In the genomic region with DNA sequence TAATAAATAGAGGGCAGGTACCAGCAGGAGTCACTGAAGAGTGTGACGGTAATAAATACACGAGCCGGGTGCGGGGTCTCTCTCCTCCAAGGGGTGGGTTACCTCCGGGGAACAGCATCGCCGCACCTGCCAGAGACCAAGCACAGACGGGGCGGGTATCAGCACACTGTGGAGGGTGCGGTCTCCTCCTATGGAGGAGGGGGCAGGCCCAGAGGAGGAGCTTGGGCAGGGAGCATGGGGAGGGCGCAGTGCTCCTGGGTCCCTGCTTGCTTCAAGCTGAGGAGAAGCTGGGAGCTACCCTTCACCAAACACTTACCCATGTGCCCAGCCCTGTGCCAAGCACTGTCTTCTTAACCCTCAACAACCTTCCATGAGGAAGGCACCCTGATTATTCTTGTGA, we compare ENCODE assay signal across 11 cellular contexts. TPM values are rescaled to one million over a fixed set of nuclear protein-coding genes. Genes with fewer than 3 reads are reported as not detected.
DNase-seq lines count a peak whose midpoint lies in the region; ATAC-seq and TF ChIP-seq lines count a peak whose summit lies in the region.
"Had no signal": no experiment of that assay in that cellular context is flagged by ENCODE, and none has a peak within 500 bp of the region (broad histone marks: within the 10 kb centered on the region; RNA-seq: fewer than 3 reads in every experiment).

No MANE protein-coding gene starts in this region.

- peaks cover 40% of the 10 kb centered on the region for H3K4me1 Mint-ChIP-seq in activated CD4-positive, alpha-beta T cell treated with anti-CD3 and anti-CD28 coated beads for 36 hours

- intact Hi-C loops in activated CD4-positive, alpha-beta T cell treated with anti-CD3 and anti-CD28 coated beads for 36 hours (cut with DNase I, micrococcal nuclease), result loop anchor here in 1 of 2 experiments (10.0 kb wide), 1 partner anchor 352 kb away; no protein-coding TSS in a partner anchor
- intact Hi-C loops in spleen (cut with DNase I; ENCODE audit: low total_unique reads), result loop anchor here (10.0 kb wide), 1 partner anchor 142 kb away; no protein-coding TSS in a partner anchor

- H3K4me3 ChIP-seq in spleen (peak overlapping the region in 1 of 8 donors; percentile 38), MG63 (no peak overlapping the region)

- CTCF ChIA-PET in activated CD4-positive, alpha-beta T cell treated with anti-CD3 and anti-CD28 coated beads for 36 hours (lab: Charles Lee), result interaction anchor here (0.6 to 1.6 kb wide), 8 partner anchors 19 to 146 kb away, joined by 3 to 7 read pairs (median 3); a partner anchor contains a TSS

- TF ChIP-seq CTCF in spleen (IDR thresholded peaks at IDR 0.05 in 8 of 11, conservative IDR thresholded peaks at IDR 0.05 in 3 of 11), result no peak

- no peak for TF ChIP-seq POLR2A in spleen (IDR thresholded peaks at IDR 0.05)

- H3K4me3 Mint-ChIP-seq in activated CD4-positive, alpha-beta T cell treated with anti-CD3 and anti-CD28 coated beads for 36 hours, result no peak overlapping the region

- H3K9me3 Mint-ChIP-seq in activated CD4-positive, alpha-beta T cell treated with anti-CD3 and anti-CD28 coated beads for 36 hours (ENCODE audit: low read depth), result peaks cover 3% of the 10 kb centered on the region

- no peak for ATAC-seq in activated CD4-positive, alpha-beta T cell treated with anti-CD3 and anti-CD28 coated beads for 36 hours
- peak; percentile 34 for ATAC-seq in HG02885 (IDR thresholded peaks at IDR 0.05; ENCODE audit: poor library complexity, unreplicated experiment)

- no peaks in the 10 kb centered on the region for H3K36me3 Mint-ChIP-seq in activated CD4-positive, alpha-beta T cell treated with anti-CD3 and anti-CD28 coated beads for 36 hours (ENCODE audit: low read depth)

- H3K4me1 ChIP-seq in spleen, result peaks cover 26 to 70% (median 55%) of the 10 kb centered on the region in 6 donors

- H3K36me3 ChIP-seq in spleen (no peaks in the 10 kb centered on the region), MG63 (peaks cover 3% of the 10 kb centered on the region; the same call in 1 of the 2 replicates)

- H3K27ac ChIP-seq in caudate nucleus (ENCODE audit: low read depth, low read length), result peak overlapping the region; percentile 56
- peak overlapping the region; percentile 65 to 85 (median 80) for H3K27ac ChIP-seq in spleen

- H3K27me3 ChIP-seq in spleen (replicated peaks in 1 of 7) (no peaks in the 10 kb centered on the region), MG63 (no peaks in the 10 kb centered on the region)

- H3K27me3 Mint-ChIP-seq in activated CD4-positive, alpha-beta T cell treated with anti-CD3 and anti-CD28 coated beads for 36 hours, result no peaks in the 10 kb centered on the region

- peak overlapping the region; percentile 65 for H3K27ac Mint-ChIP-seq in activated CD4-positive, alpha-beta T cell treated with anti-CD3 and anti-CD28 coated beads for 36 hours

- no peak for DNase-seq in activated CD4-positive, alpha-beta T cell treated with anti-CD3 and anti-CD28 coated beads for 36 hours
- no peak for DNase-seq in activated CD4-positive, alpha-beta T cell treated with anti-CD3 and anti-CD28 coated beads for 1 hour
- DNase-seq in caudate nucleus (lab: John Stamatoyannopoulos, UW) (no peak), spleen (peak; percentile 79), MG63 (no peak), AML-193 (lab: John Stamatoyannopoulos, UW) (no peak), NCI-H1105 treated with DMSO at 0.1 percent for 48 hours (lab: John Stamatoyannopoulos, UW) (no peak)
- DNase-seq: NCI-H2029 treated with DMSO at 0.1 percent for 48 hours; stimulated activated CD4-positive, alpha-beta T cell treated with anti-CD3 and anti-CD28 coated beads, Interleukin-12 subunit alpha, Interleukin-12 subunit beta, amount 100 ng/mL, for 4 hours had no signal

- WGBS in spleen, 5 donors, result 51 to 83% (median 79%) methylated on average over 11 of the region's 11 CpGs

- POLR2A ChIA-PET in activated CD4-positive, alpha-beta T cell treated with anti-CD3 and anti-CD28 coated beads for 36 hours (lab: Charles Lee), result no interaction called here

- H3K9me3 ChIP-seq in spleen (no peaks in the 10 kb centered on the region), MG63 (no peaks in the 10 kb centered on the region)

RNA-seq across cellular contexts. Expression of a gene that starts 12.8 kb away (rescaled TPM):
- total RNA-seq in activated CD4-positive, alpha-beta T cell treated with anti-CD3 and anti-CD28 coated beads for 36 hours, result under 1 TPM in 1 of 2 experiments, not detected in 1; 0.09 TPM
- total RNA-seq in spleen, result 1 to 10 TPM; 2.2 to 7.7 (median 2.7) TPM
- polyA plus RNA-seq in spleen, result 1 to 10 TPM in 2 of 3 donors, under 1 TPM in 1; 0.87 to 6.2 (median 2.7) TPM
- 49.2 and 50.6 TPM in 2 replicates for total RNA-seq in MG63 (2014; rRNA removed; shearing (Covaris generic); ENCODE audit: low replicate concordance)

RNA-seq across cellular contexts. Expression of a gene that starts 19.5 kb away (rescaled TPM):
- 1 to 10 TPM; 5.6 to 6.0 TPM for total RNA-seq in activated CD4-positive, alpha-beta T cell treated with anti-CD3 and anti-CD28 coated beads for 36 hours
- 10 to 100 TPM in 1 of 7 donors, 1 to 10 TPM in 6; 1.7 to 15.7 (median 5.7) TPM for total RNA-seq in spleen
- 1 to 10 TPM; 3.3 to 4.6 (median 4.6) TPM for polyA plus RNA-seq in spleen
- 5.4 and 11.3 TPM in 2 replicates for total RNA-seq in MG63 (2014; rRNA removed; shearing (Covaris generic); ENCODE audit: low replicate concordance)
- total RNA-seq: A172 had no signal
